10 cellular contexts compared by ENCODE assay signal in the genomic region with DNA sequence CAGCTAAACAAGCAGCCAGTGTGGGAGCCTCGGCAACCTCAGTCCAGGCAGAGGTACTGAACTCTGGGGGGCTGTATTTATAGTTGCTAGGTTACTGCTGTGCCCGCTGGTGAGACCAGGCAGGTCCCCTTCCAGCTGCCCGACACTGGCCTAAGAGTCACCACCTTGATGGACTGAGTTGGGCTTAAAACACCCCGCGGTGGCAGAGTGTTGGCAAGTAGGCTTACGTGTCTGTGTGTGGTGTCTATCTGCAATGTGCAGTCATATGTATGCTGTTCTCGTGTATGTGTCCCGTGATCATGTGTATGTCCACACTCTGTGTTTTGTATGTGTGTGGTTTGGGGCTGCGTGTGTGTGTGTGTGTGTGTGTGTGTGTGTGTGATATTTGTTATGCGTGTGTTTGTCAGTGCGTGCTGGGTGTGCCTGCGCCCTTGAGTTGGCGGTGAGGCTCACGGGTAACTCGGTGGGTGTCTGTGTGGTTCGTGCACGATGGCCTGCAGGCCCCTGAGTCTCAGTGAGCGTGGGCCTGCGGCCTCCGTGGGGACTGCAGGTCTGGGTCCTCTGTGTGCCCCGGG.
DNase-seq lines count a peak whose midpoint lies in the region; ATAC-seq and TF ChIP-seq lines count a peak whose summit lies in the region.
"Had no signal": no experiment of that assay in that cellular context is flagged by ENCODE, and none has a peak within 500 bp of the region (broad histone marks: within the 10 kb centered on the region; RNA-seq: fewer than 3 reads in every experiment).

No MANE protein-coding gene starts in this region.

- peaks cover 13% of the 10 kb centered on the region for H3K4me1 Mint-ChIP-seq in HFFc6 (ENCODE audit: low read depth)
- peaks cover 57% of the 10 kb centered on the region for H3K4me1 Mint-ChIP-seq in activated CD8-positive, alpha-beta T cell treated with anti-CD3 and anti-CD28 coated beads for 36 hours (ENCODE audit: low read depth)

- H3K36me3 ChIP-seq in hepatocyte (replicated peaks; ENCODE audit: insufficient read depth, low read depth) (no peaks in the 10 kb centered on the region), smooth muscle cell (ENCODE audit: low read depth) (no peaks in the 10 kb centered on the region), OCI-LY7 (ENCODE audit: insufficient read depth, low read length) (no peaks in the 10 kb centered on the region)

- CTCF ChIA-PET in activated CD8-positive, alpha-beta T cell treated with anti-CD3 and anti-CD28 coated beads for 36 hours (lab: Charles Lee): interaction anchor here (1.0 to 16.7 kb wide), 5 partner anchors 11 to 189 kb away, joined by 3 to 177 read pairs (median 19); no protein-coding TSS in a partner anchor
- CTCF ChIA-PET in OCI-LY7 (lab: Charles Lee; ENCODE audit: unreplicated experiment) (no interaction called here), HEK293T (lab: Yijun Ruan, JAX) (interaction anchor here (0.7 to 1.0 kb wide), 2 partner anchors 10 to 49 kb away, joined by 3 to 4 read pairs; no protein-coding TSS in a partner anchor)

- no peaks in the 10 kb centered on the region for H4K20me1 ChIP-seq in hepatocyte (ENCODE audit: insufficient read depth, poor library complexity, severe bottlenecking)
- no peaks in the 10 kb centered on the region for H4K20me1 ChIP-seq in smooth muscle cell (ENCODE audit: low read depth)
- no peaks in the 10 kb centered on the region for H4K20me1 ChIP-seq in OCI-LY7 (ENCODE audit: insufficient read depth, low read length)

- peaks cover 4% of the 10 kb centered on the region for H3K9me3 Mint-ChIP-seq in HFFc6
- no peaks in the 10 kb centered on the region for H3K9me3 Mint-ChIP-seq in activated CD8-positive, alpha-beta T cell treated with anti-CD3 and anti-CD28 coated beads for 36 hours

- peak overlapping the region; percentile 76 for H2AFZ ChIP-seq in hepatocyte
- H2AFZ ChIP-seq in smooth muscle cell (ENCODE audit: low read depth): no peak overlapping the region
- H2AFZ ChIP-seq in OCI-LY7 (ENCODE audit: low read length): no peak overlapping the region

- ATAC-seq in activated CD8-positive, alpha-beta T cell treated with anti-CD3 and anti-CD28 coated beads for 36 hours: no peak
- no peak for ATAC-seq in HG03135 (IDR thresholded peaks at IDR 0.05; ENCODE audit: unreplicated experiment)
- ATAC-seq in HG03432 (IDR thresholded peaks at IDR 0.05; ENCODE audit: unreplicated experiment): no peak

- H3K4me2 ChIP-seq in hepatocyte (peak overlapping the region; percentile 83), smooth muscle cell (peak overlapping the region; percentile 89), OCI-LY7 (ENCODE audit: low read length) (no peak overlapping the region)

- H3K36me3 Mint-ChIP-seq in HFFc6 (ENCODE audit: low read depth): 0 out of 2 replicates have a peak, but pooled peaks cover 5% of the 10 kb centered on the region
- H3K36me3 Mint-ChIP-seq in activated CD8-positive, alpha-beta T cell treated with anti-CD3 and anti-CD28 coated beads for 36 hours (ENCODE audit: low read depth): no peaks in the 10 kb centered on the region

- H3K9ac ChIP-seq in smooth muscle cell (ENCODE audit: low read depth): no peak overlapping the region

- H3F3A ChIP-seq in smooth muscle cell (ENCODE audit: low read depth): no peaks in the 10 kb centered on the region

- intact Hi-C loops in activated CD8-positive, alpha-beta T cell treated with anti-CD3 and anti-CD28 coated beads for 36 hours (cut with micrococcal nuclease): no loop called here
- intact Hi-C loops in OCI-LY7 (cut with micrococcal nuclease; ENCODE audit: unreplicated experiment): no loop called here

- no TSS peak for BruUV-seq in OCI-LY7 (replicated peaks; lab: Mats Ljungman, UMichigan)

- WGBS in hepatocyte (ENCODE audit: low lambda C conversion rate, missing lambda C conversion rate): 16% methylated on average over 21 of the region's 21 CpGs
- 39% methylated on average over 15 of the region's 21 CpGs for WGBS in smooth muscle cell (ENCODE audit: low lambda C conversion rate)

- POLR2A ChIA-PET in activated CD8-positive, alpha-beta T cell treated with anti-CD3 and anti-CD28 coated beads for 36 hours (lab: Charles Lee): interaction anchor here (1.3 to 2.5 kb wide), 2 partner anchors 44 to 49 kb away, joined by 3 to 6 read pairs; no protein-coding TSS in a partner anchor
- POLR2A ChIA-PET in OCI-LY7 (lab: Charles Lee): no interaction called here
- POLR2A ChIA-PET in HEK293T (lab: Yijun Ruan, JAX): no interaction called here

- no peaks in the 10 kb centered on the region for H3K9me2 ChIP-seq in hepatocyte (replicated peaks; ENCODE audit: insufficient read depth)
- no peaks in the 10 kb centered on the region for H3K9me2 ChIP-seq in OCI-LY7 (ENCODE audit: insufficient read depth, low read length)

- peaks cover 15% of the 10 kb centered on the region for H3K4me1 ChIP-seq in hepatocyte (ENCODE audit: insufficient read depth)
- H3K4me1 ChIP-seq in smooth muscle cell (ENCODE audit: low read depth): peaks cover 30% of the 10 kb centered on the region
- no peaks in the 10 kb centered on the region for H3K4me1 ChIP-seq in OCI-LY7 (ENCODE audit: insufficient read depth, low read length, poor library complexity, severe bottlenecking)

- H3K27ac Mint-ChIP-seq in HFFc6: no peak overlapping the region
- H3K27ac Mint-ChIP-seq in activated CD8-positive, alpha-beta T cell treated with anti-CD3 and anti-CD28 coated beads for 36 hours: no peak overlapping the region

- TF ChIP-seq CTCF in HFFc6 (IDR thresholded peaks at IDR 0.05) (no peak), hepatocyte (IDR thresholded peaks at IDR 0.05; ENCODE audit: poor library complexity) (no peak), smooth muscle cell (IDR thresholded peaks at IDR 0.05; ENCODE audit: borderline replicate concordance, insufficient read depth, poor library complexity, severe bottlenecking) (no peak), OCI-LY7 (conservative IDR thresholded peaks at IDR 0.05; ENCODE audit: low read length) (no peak)
- no peak for TF ChIP-seq CTCF in activated CD8-positive, alpha-beta T cell treated with anti-CD3 and anti-CD28 coated beads for 36 hours (IDR thresholded peaks at IDR 0.05)

- H3K79me2 ChIP-seq in hepatocyte: no peaks in the 10 kb centered on the region
- H3K79me2 ChIP-seq in smooth muscle cell (ENCODE audit: low read depth): no peaks in the 10 kb centered on the region
- no peaks in the 10 kb centered on the region for H3K79me2 ChIP-seq in OCI-LY7 (ENCODE audit: insufficient read depth, low read depth, low read length)

- DNase-seq in HFFc6: no peak
- DNase-seq in activated CD8-positive, alpha-beta T cell treated with anti-CD3 and anti-CD28 coated beads for 36 hours: no peak
- no peak for DNase-seq in hepatocyte (ENCODE audit: low spot score)
- no peak for DNase-seq in smooth muscle cell (lab: John Stamatoyannopoulos, UW; ENCODE audit: unreplicated experiment)
- no peak for DNase-seq in OCI-LY7 (ENCODE audit: low spot score)
- no peak for DNase-seq in HEK293T (ENCODE audit: extremely low spot score)
- DNase-seq: NCI-H2029 treated with DMSO at 0.1 percent for 48 hours, SHP77 treated with DMSO at 0.1 percent for 48 hours had no signal

- H3K9me3 ChIP-seq in hepatocyte (ENCODE audit: low read depth): no peaks in the 10 kb centered on the region
- no peaks in the 10 kb centered on the region for H3K9me3 ChIP-seq in smooth muscle cell (replicated peaks; ENCODE audit: low read depth)
- no peaks in the 10 kb centered on the region for H3K9me3 ChIP-seq in OCI-LY7 (ENCODE audit: low read length)

- peaks cover 98% of the 10 kb centered on the region for H3K27me3 ChIP-seq in hepatocyte
- H3K27me3 ChIP-seq in smooth muscle cell (ENCODE audit: low read depth): peaks cover 100% of the 10 kb centered on the region

- peak overlapping the region; percentile 49 for H3K4me3 Mint-ChIP-seq in HFFc6
- H3K4me3 Mint-ChIP-seq in activated CD8-positive, alpha-beta T cell treated with anti-CD3 and anti-CD28 coated beads for 36 hours: peak overlapping the region; percentile 35

- H3K4me3 ChIP-seq in hepatocyte: no peak overlapping the region
- peak overlapping the region; percentile 49 for H3K4me3 ChIP-seq in smooth muscle cell
- no peak overlapping the region for H3K4me3 ChIP-seq in OCI-LY7 (ENCODE audit: low read depth, low read length, poor library complexity, severe bottlenecking)

- no peak overlapping the region for H3K27ac ChIP-seq in hepatocyte
- H3K27ac ChIP-seq in smooth muscle cell (ENCODE audit: low read depth): no peak overlapping the region
- no peak overlapping the region for H3K27ac ChIP-seq in OCI-LY7 (ENCODE audit: low read depth, low read length, poor library complexity, severe bottlenecking)

- peaks cover 70% of the 10 kb centered on the region for H3K27me3 Mint-ChIP-seq in HFFc6 (ENCODE audit: insufficient read depth)
- peaks cover 79% of the 10 kb centered on the region for H3K27me3 Mint-ChIP-seq in activated CD8-positive, alpha-beta T cell treated with anti-CD3 and anti-CD28 coated beads for 36 hours

TF ChIP-seq in HEK293T, 16 proteins besides CTCF, POLR2A, EP300 and RAD21:
- no peak for TF ChIP-seq NFRKB (IDR thresholded peaks at IDR 0.05)
- TF ChIP-seq BHLHE40 (IDR thresholded peaks at IDR 0.05; ENCODE audit: borderline replicate concordance): no peak
- TF ChIP-seq ELF4 (IDR thresholded peaks at IDR 0.05): no peak
- no peak for TF ChIP-seq LEF1 (IDR thresholded peaks at IDR 0.05; ENCODE audit: borderline replicate concordance)
- TF ChIP-seq FOXM1 (IDR thresholded peaks at IDR 0.05; ENCODE audit: borderline replicate concordance): no peak
